11 cellular contexts compared by ENCODE assay signal in the genomic region with DNA sequence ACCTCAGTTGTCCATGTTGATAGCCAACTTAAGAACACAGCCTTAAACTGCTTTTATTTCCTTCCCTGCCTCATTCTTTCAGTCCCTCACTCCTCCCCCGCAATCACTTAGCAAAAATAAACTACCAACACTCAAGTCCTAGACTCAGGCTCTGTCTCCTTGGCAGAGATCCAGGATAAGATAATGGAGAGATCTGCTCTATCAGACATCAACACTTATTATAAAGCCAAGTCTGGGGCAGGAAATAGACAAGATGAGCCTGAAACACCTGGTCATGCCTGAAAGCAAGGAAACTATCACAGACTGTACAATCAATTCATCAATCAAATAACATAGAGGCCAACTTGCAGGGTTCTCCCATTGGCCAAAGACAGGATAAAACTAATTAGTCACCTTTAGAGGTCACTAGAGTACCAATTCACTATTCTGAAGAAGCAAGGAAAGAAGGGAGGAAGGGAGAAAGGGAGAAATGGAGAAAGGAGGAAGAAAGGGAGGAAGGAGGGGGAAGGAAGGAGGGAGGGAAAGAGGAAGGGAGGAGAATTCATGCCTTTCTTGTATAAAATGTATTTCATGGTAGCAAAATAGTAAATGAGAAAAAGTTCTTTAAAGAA. TPM values are rescaled to one million over a fixed set of nuclear protein-coding genes. Genes with fewer than 3 reads are reported as not detected.
A peak's percentile ranks its signal among the peaks of the same experiment; 100 is the strongest.
DNase-seq lines count a peak whose midpoint lies in the region; ATAC-seq and TF ChIP-seq lines count a peak whose summit lies in the region.
"Had no signal": no experiment of that assay in that cellular context is flagged by ENCODE, and none has a peak within 500 bp of the region (broad histone marks: within the 10 kb centered on the region; RNA-seq: fewer than 3 reads in every experiment).

No MANE protein-coding gene starts in this region.

- H4K20me1 ChIP-seq in H9 (ENCODE audit: control insufficient read depth, insufficient read depth, insufficient read length), result no peaks in the 10 kb centered on the region

- no peak overlapping the region for H3K18ac ChIP-seq in H9 (ENCODE audit: insufficient read length, low read depth, low read length)

- no peak overlapping the region for H4K8ac ChIP-seq in H9 (replicated peaks; ENCODE audit: insufficient read length, low read depth, low read length)

- TF ChIP-seq CTCF in H9 (conservative IDR thresholded peaks at IDR 0.05) (peak; percentile 58), vagina (IDR thresholded peaks at IDR 0.05) (no peak)

- no peak overlapping the region for H3K4me2 ChIP-seq in H9 (ENCODE audit: insufficient read depth, insufficient read length, low read length)

- intact Hi-C loops in vagina (cut with DNase I), result no loop called here

- no peak overlapping the region for H2AK5ac ChIP-seq in H9 (ENCODE audit: insufficient read length, low read length)

- H3K27me3 ChIP-seq in H9 (ENCODE audit: insufficient read depth, low read length) (no peaks in the 10 kb centered on the region), vagina (no peaks in the 10 kb centered on the region)

- H2BK15ac ChIP-seq in H9 (ENCODE audit: low read depth, low read length), result no peak overlapping the region

- peaks cover 0 to 4% (median 0%) of the 10 kb centered on the region in 3 experiments; a peak in 3 of 7 replicates for H3K36me3 Mint-ChIP-seq in H9 (ENCODE audit: insufficient read depth in 1 of 3, low read depth in 3 of 3)

- no peaks in the 10 kb centered on the region for H3K23me2 ChIP-seq in H9 (ENCODE audit: insufficient read length, low read depth, low read length, poor library complexity, severe bottlenecking)

- H3K23ac ChIP-seq in H9 (ENCODE audit: insufficient read length, low read depth, low read length), result no peak overlapping the region

- no peak overlapping the region for H3K9ac ChIP-seq in H9 (ENCODE audit: extremely low read depth, insufficient read length, low read length)

- peaks cover 0 to 4% of the 10 kb centered on the region in 2 experiments; a peak in 2 of 5 replicates for H3K9me3 Mint-ChIP-seq in H9

- TF ChIP-seq POLR2A in vagina (IDR thresholded peaks at IDR 0.05), result no peak

- H3K56ac ChIP-seq in H9 (ENCODE audit: insufficient read length, low read depth, low read length), result no peak overlapping the region

- H3K4me3 Mint-ChIP-seq in H9, result no peak overlapping the region
- H3K4me3 Mint-ChIP-seq: nephron progenitor cell had no signal

- H2BK5ac ChIP-seq in H9 (ENCODE audit: insufficient read length, low read length), result no peak overlapping the region

- H2BK12ac ChIP-seq in H9 (ENCODE audit: insufficient read length, low read depth, low read length), result no peak overlapping the region

- no peak overlapping the region for H2BK20ac ChIP-seq in H9 (ENCODE audit: low read depth, low read length, poor library complexity, severe bottlenecking)

- H3K27ac ChIP-seq in H9 (ENCODE audit: insufficient read length, low read depth, low read length), result no peak overlapping the region
- no peak overlapping the region for H3K27ac ChIP-seq in vagina

- no peak overlapping the region for H3K4me3 ChIP-seq in vagina

- no CpG with 5 or more reads among the region's 1 CpG for WGBS in H9 (ENCODE audit: extremely low coverage, insufficient read length, low lambda C conversion rate)

- no peaks in the 10 kb centered on the region for H3K9me3 ChIP-seq in H9 (ENCODE audit: control insufficient read depth, low read depth, low read length)
- no peaks in the 10 kb centered on the region for H3K9me3 ChIP-seq in vagina

- H3K4ac ChIP-seq in H9 (ENCODE audit: low read depth, low read length), result no peak overlapping the region

- no peaks in the 10 kb centered on the region for H3K4me1 ChIP-seq in H9 (ENCODE audit: insufficient read depth, low read length)
- peaks cover 11% of the 10 kb centered on the region for H3K4me1 ChIP-seq in vagina

- ATAC-seq in HG03571 (IDR thresholded peaks at IDR 0.05; ENCODE audit: unreplicated experiment) (no peak), GM18870 (IDR thresholded peaks at IDR 0.05; ENCODE audit: unreplicated experiment) (no peak), GM21723 (IDR thresholded peaks at IDR 0.05; ENCODE audit: unreplicated experiment) (no peak)

- H3K79me1 ChIP-seq in H9 (ENCODE audit: insufficient read depth, low read depth, low read length, poor library complexity, severe bottlenecking), result no peaks in the 10 kb centered on the region

- no peak overlapping the region for H3T11ph ChIP-seq in H9 (ENCODE audit: low read length)

- H4K5ac ChIP-seq in H9 (ENCODE audit: insufficient read length, low read depth, low read length), result no peak overlapping the region

- H3K4me1 Mint-ChIP-seq in H9, result peaks cover 9 to 12% of the 10 kb centered on the region in 2 experiments
- H3K4me1 Mint-ChIP-seq: nephron progenitor cell had no signal

- H3K79me2 ChIP-seq in H9 (ENCODE audit: insufficient read depth, low read length), result no peaks in the 10 kb centered on the region

- DNase-seq in DMS 273 (lab: John Stamatoyannopoulos, UW; ENCODE audit: unreplicated experiment) (peak; percentile 59), H9 (no peak), RPMI7951 (ENCODE audit: low read depth) (peak; percentile 9), iris pigment epithelial cell (ENCODE audit: low read depth) (peak; percentile 2), vagina (ENCODE audit: extremely low spot score in 2 of 2) (no peak)
- DNase-seq: amniotic stem cell, foreskin fibroblast, nephron progenitor cell had no signal

- H3K27ac Mint-ChIP-seq in H9, result no peak overlapping the region; a peak in 1 of 7 replicates
- H3K27ac Mint-ChIP-seq: nephron progenitor cell had no signal

- H2AFZ ChIP-seq in H9 (ENCODE audit: low read length), result peak overlapping the region; percentile 5

- no peak overlapping the region for H3K14ac ChIP-seq in H9 (ENCODE audit: insufficient read depth, low read length)

- H4K91ac ChIP-seq in H9 (ENCODE audit: insufficient read length, low read depth, low read length), result no peak overlapping the region

- H2BK120ac ChIP-seq in H9 (ENCODE audit: low read depth, low read length, poor library complexity, severe bottlenecking), result no peak overlapping the region

- no peaks in the 10 kb centered on the region for H3K36me3 ChIP-seq in vagina

- no peaks in the 10 kb centered on the region for H3K27me3 Mint-ChIP-seq in H9 (ENCODE audit: low read depth)

RNA-seq across cellular contexts. Expression of a gene that starts 15.6 kb away (rescaled TPM):
- total RNA-seq in H9 (2021) (1.1 and 1.7 TPM in 2 replicates), vagina (not detected)
- total RNA-seq in RPMI7951 (2014; rRNA removed; shearing (Covaris generic)), result under 0.01 and 0.39 TPM in 2 replicates

Comparison
In these comparisons a context has a peak if more than half of its experiments do, and no peak if none do; other contexts are left out.
1. DNase-seq: peak in DMS 273 (single experiment), RPMI7951 (single experiment) and iris pigment epithelial cell (single experiment); none in H9 (single experiment) and vagina (0 of 2).